ENCODE assay signal across 1 cellular context in the genomic region with DNA sequence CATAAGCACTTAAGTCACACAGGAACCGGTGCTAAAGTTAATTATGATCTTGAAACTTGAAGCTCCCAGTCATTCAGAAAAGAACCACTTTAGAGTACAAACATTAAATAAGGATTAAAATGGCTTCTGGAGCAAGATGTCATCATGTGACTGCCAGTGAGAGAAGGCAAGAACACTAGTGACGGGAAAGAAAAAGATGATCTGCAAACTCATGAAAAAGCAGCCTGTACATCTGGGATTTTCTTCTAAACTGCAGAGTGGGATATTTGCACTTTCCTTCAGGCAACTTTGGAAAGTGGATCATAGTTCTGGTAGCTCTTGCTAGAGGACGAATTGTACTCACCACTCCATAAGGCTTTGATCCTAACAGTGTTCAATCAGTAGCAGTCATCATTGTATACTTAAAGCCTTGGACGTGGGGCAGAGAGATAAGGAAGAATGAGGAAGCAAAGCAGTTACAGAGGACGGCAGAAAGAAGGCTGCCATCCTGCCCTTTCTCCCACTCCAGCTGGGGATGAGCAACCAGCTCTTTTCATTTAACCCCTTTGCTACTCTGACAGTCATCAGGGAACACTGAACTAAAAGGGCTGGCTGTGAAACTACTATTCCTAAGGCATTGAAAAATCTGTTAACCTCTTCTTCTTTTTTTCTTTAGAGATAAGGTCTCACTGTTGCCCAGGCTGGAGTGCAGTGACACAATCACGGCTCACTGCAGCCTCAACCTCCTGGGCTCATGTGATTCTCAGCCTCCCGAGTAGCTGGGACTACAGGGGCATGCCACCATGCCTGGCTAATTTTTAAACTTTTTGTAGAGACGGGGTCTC.
TF ChIP-seq lines count a peak whose summit lies in the region.

No MANE protein-coding gene starts in this region.

TF ChIP-seq in K562, 482 proteins besides CTCF, POLR2A, EP300 and RAD21 (continued from another document and continues in another):
- TF ChIP-seq, protein P1, sequence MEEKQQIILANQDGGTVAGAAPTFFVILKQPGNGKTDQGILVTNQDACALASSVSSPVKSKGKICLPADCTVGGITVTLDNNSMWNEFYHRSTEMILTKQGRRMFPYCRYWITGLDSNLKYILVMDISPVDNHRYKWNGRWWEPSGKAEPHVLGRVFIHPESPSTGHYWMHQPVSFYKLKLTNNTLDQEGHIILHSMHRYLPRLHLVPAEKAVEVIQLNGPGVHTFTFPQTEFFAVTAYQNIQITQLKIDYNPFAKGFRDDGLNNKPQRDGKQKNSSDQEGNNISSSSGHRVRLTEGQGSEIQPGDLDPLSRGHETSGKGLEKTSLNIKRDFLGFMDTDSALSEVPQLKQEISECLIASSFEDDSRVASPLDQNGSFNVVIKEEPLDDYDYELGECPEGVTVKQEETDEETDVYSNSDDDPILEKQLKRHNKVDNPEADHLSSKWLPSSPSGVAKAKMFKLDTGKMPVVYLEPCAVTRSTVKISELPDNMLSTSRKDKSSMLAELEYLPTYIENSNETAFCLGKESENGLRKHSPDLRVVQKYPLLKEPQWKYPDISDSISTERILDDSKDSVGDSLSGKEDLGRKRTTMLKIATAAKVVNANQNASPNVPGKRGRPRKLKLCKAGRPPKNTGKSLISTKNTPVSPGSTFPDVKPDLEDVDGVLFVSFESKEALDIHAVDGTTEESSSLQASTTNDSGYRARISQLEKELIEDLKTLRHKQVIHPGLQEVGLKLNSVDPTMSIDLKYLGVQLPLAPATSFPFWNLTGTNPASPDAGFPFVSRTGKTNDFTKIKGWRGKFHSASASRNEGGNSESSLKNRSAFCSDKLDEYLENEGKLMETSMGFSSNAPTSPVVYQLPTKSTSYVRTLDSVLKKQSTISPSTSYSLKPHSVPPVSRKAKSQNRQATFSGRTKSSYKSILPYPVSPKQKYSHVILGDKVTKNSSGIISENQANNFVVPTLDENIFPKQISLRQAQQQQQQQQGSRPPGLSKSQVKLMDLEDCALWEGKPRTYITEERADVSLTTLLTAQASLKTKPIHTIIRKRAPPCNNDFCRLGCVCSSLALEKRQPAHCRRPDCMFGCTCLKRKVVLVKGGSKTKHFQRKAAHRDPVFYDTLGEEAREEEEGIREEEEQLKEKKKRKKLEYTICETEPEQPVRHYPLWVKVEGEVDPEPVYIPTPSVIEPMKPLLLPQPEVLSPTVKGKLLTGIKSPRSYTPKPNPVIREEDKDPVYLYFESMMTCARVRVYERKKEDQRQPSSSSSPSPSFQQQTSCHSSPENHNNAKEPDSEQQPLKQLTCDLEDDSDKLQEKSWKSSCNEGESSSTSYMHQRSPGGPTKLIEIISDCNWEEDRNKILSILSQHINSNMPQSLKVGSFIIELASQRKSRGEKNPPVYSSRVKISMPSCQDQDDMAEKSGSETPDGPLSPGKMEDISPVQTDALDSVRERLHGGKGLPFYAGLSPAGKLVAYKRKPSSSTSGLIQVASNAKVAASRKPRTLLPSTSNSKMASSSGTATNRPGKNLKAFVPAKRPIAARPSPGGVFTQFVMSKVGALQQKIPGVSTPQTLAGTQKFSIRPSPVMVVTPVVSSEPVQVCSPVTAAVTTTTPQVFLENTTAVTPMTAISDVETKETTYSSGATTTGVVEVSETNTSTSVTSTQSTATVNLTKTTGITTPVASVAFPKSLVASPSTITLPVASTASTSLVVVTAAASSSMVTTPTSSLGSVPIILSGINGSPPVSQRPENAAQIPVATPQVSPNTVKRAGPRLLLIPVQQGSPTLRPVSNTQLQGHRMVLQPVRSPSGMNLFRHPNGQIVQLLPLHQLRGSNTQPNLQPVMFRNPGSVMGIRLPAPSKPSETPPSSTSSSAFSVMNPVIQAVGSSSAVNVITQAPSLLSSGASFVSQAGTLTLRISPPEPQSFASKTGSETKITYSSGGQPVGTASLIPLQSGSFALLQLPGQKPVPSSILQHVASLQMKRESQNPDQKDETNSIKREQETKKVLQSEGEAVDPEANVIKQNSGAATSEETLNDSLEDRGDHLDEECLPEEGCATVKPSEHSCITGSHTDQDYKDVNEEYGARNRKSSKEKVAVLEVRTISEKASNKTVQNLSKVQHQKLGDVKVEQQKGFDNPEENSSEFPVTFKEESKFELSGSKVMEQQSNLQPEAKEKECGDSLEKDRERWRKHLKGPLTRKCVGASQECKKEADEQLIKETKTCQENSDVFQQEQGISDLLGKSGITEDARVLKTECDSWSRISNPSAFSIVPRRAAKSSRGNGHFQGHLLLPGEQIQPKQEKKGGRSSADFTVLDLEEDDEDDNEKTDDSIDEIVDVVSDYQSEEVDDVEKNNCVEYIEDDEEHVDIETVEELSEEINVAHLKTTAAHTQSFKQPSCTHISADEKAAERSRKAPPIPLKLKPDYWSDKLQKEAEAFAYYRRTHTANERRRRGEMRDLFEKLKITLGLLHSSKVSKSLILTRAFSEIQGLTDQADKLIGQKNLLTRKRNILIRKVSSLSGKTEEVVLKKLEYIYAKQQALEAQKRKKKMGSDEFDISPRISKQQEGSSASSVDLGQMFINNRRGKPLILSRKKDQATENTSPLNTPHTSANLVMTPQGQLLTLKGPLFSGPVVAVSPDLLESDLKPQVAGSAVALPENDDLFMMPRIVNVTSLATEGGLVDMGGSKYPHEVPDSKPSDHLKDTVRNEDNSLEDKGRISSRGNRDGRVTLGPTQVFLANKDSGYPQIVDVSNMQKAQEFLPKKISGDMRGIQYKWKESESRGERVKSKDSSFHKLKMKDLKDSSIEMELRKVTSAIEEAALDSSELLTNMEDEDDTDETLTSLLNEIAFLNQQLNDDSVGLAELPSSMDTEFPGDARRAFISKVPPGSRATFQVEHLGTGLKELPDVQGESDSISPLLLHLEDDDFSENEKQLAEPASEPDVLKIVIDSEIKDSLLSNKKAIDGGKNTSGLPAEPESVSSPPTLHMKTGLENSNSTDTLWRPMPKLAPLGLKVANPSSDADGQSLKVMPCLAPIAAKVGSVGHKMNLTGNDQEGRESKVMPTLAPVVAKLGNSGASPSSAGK (IDR thresholded peaks at IDR 0.05) = no peak
- TF ChIP-seq MAFG (tag; conservative IDR thresholded peaks at IDR 0.05) = peak; percentile 68
- TF ChIP-seq NFE2 (IDR thresholded peaks at IDR 0.05; ENCODE audit: low read depth) = peak; percentile 70
- no peak; the same call in 1 of the 2 replicates for TF ChIP-seq ZNF263 (CRISPR knock-in tag; IDR thresholded peaks at IDR 0.05; ENCODE audit: borderline replicate concordance)
- peak; percentile 60; the same call in 1 of the 2 replicates for TF ChIP-seq RNF2 (IDR thresholded peaks at IDR 0.05)
- TF ChIP-seq CTBP1 (IDR thresholded peaks at IDR 0.05; ENCODE audit: borderline replicate concordance) = peak; percentile 93
- TF ChIP-seq, protein P2, sequence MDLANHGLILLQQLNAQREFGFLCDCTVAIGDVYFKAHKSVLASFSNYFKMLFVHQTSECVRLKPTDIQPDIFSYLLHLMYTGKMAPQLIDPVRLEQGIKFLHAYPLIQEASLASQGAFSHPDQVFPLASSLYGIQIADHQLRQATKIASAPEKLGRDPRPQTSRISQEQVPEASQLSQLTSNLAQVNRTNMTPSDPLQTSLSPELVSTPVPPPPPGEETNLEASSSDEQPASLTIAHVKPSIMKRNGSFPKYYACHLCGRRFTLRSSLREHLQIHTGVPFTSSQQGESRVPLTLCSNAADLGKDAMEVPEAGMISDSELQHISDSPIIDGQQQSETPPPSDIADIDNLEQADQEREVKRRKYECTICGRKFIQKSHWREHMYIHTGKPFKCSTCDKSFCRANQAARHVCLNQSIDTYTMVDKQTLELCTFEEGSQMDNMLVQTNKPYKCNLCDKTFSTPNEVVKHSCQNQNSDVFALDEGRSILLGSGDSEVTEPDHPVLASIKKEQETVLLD (IDR thresholded peaks at IDR 0.05) = peak; percentile 55; the same call in 1 of the 2 replicates
- peak in 1 of 2 experiments; percentile 58; a peak in 2 of 4 replicates for TF ChIP-seq TBL1XR1 (IDR thresholded peaks at IDR 0.05; ENCODE audit: low read length in 2 of 2)
- TF ChIP-seq BACH1 (tag; IDR thresholded peaks at IDR 0.05) = no peak
- no peak for TF ChIP-seq ZNF134 (CRISPR knock-in tag; conservative IDR thresholded peaks at IDR 0.05)
- TF ChIP-seq CBX8 (IDR thresholded peaks at IDR 0.05; ENCODE audit: borderline replicate concordance, extremely low read depth, low read depth, low read length, poor library complexity, severe bottlenecking) = no peak
- TF ChIP-seq MCM2 (IDR thresholded peaks at IDR 0.05; ENCODE audit: low read depth) = no peak
- TF ChIP-seq PML (IDR thresholded peaks at IDR 0.05; ENCODE audit: low read length) = 0 out of 2 replicates have a peak, but pooled peaks have one; percentile 27
- no peak for TF ChIP-seq ZNF696 (CRISPR knock-in tag; conservative IDR thresholded peaks at IDR 0.05)
- TF ChIP-seq HDAC6 (IDR thresholded peaks at IDR 0.05; ENCODE audit: low read depth, low read length) = no peak
- no peak for TF ChIP-seq ZFX (CRISPR knock-in tag; IDR thresholded peaks at IDR 0.05)
- TF ChIP-seq ZNF695 (CRISPR knock-in tag; IDR thresholded peaks at IDR 0.05) = no peak
- peak in 1 of 2 experiments; percentile 81; a peak in 2 of 4 replicates for TF ChIP-seq RCOR1 (IDR thresholded peaks at IDR 0.05; ENCODE audit: borderline replicate concordance in 1 of 2, low read depth in 2 of 2, low read length in 2 of 2)
- no peak for TF ChIP-seq NR4A1 (CRISPR knock-in tag; IDR thresholded peaks at IDR 0.05)
- 0 out of 2 replicates have a peak, but pooled peaks have one; percentile 21 for TF ChIP-seq NR4A1 (tag; IDR thresholded peaks at IDR 0.05)
- no peak for TF ChIP-seq ETV5 (CRISPR knock-in tag; IDR thresholded peaks at IDR 0.05; ENCODE audit: low read depth)
- TF ChIP-seq, protein P3, sequence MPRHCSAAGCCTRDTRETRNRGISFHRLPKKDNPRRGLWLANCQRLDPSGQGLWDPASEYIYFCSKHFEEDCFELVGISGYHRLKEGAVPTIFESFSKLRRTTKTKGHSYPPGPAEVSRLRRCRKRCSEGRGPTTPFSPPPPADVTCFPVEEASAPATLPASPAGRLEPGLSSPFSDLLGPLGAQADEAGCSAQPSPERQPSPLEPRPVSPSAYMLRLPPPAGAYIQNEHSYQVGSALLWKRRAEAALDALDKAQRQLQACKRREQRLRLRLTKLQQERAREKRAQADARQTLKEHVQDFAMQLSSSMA (CRISPR knock-in tag; IDR thresholded peaks at IDR 0.05) = no peak
- no peak for TF ChIP-seq NUFIP1 (IDR thresholded peaks at IDR 0.05; ENCODE audit: partially characterized antibody)
- no peak for TF ChIP-seq CHD1 (IDR thresholded peaks at IDR 0.05; ENCODE audit: low read length)
- no peak for TF ChIP-seq ZFP1 (CRISPR knock-in tag; IDR thresholded peaks at IDR 0.05)
- TF ChIP-seq TEAD4 (IDR thresholded peaks at IDR 0.05; ENCODE audit: low read length) = peak; percentile 84
- no peak for TF ChIP-seq TEAD4 (CRISPR knock-in tag; IDR thresholded peaks at IDR 0.05; ENCODE audit: borderline replicate concordance)
- TF ChIP-seq, protein P4, sequence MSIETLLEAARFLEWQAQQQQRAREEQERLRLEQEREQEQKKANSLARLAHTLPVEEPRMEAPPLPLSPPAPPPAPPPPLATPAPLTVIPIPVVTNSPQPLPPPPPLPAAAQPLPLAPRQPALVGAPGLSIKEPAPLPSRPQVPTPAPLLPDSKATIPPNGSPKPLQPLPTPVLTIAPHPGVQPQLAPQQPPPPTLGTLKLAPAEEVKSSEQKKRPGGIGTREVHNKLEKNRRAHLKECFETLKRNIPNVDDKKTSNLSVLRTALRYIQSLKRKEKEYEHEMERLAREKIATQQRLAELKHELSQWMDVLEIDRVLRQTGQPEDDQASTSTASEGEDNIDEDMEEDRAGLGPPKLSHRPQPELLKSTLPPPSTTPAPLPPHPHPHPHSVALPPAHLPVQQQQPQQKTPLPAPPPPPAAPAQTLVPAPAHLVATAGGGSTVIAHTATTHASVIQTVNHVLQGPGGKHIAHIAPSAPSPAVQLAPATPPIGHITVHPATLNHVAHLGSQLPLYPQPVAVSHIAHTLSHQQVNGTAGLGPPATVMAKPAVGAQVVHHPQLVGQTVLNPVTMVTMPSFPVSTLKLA (conservative IDR thresholded peaks at IDR 0.05) = no peak
- TF ChIP-seq TAL1 (IDR thresholded peaks at IDR 0.05) = peak; percentile 82
- 0 out of 2 replicates have a peak, but pooled peaks have one; percentile 55 for TF ChIP-seq ZNF311 (CRISPR knock-in tag; IDR thresholded peaks at IDR 0.05)
- no peak for TF ChIP-seq KAT8 (IDR thresholded peaks at IDR 0.05; ENCODE audit: low read depth)
- TF ChIP-seq MAFK (IDR thresholded peaks at IDR 0.05; ENCODE audit: low read length) = 0 out of 2 replicates have a peak, but pooled peaks have one; percentile 6
- TF ChIP-seq, protein P5, sequence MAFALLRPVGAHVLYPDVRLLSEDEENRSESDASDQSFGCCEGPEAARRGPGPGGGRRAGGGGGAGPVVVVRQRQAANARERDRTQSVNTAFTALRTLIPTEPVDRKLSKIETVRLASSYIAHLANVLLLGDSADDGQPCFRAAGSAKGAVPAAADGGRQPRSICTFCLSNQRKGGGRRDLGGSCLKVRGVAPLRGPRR (CRISPR knock-in tag; IDR thresholded peaks at IDR 0.05) = no peak
- TF ChIP-seq HDAC2 (IDR thresholded peaks at IDR 0.05) = peak; percentile 81; the same call in 1 of the 2 replicates
- TF ChIP-seq, protein P6, sequence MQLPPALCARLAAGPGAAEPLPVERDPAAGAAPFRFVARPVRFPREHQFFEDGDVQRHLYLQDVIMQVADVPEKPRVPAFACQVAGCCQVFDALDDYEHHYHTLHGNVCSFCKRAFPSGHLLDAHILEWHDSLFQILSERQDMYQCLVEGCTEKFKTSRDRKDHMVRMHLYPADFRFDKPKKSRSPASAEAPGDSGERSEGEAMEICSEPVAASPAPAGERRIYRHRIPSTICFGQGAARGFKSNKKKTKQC (CRISPR knock-in tag; IDR thresholded peaks at IDR 0.05) = no peak
- no peak for TF ChIP-seq TCFL5 (CRISPR knock-in tag; conservative IDR thresholded peaks at IDR 0.05)
- TF ChIP-seq ETV1 (tag; conservative IDR thresholded peaks at IDR 0.05; ENCODE audit: low read depth) = 0 out of 2 replicates have a peak, but pooled peaks have one; percentile 14
- peak; percentile 79 for TF ChIP-seq CXXC5 (CRISPR knock-in tag; IDR thresholded peaks at IDR 0.05)
- TF ChIP-seq, protein P7, sequence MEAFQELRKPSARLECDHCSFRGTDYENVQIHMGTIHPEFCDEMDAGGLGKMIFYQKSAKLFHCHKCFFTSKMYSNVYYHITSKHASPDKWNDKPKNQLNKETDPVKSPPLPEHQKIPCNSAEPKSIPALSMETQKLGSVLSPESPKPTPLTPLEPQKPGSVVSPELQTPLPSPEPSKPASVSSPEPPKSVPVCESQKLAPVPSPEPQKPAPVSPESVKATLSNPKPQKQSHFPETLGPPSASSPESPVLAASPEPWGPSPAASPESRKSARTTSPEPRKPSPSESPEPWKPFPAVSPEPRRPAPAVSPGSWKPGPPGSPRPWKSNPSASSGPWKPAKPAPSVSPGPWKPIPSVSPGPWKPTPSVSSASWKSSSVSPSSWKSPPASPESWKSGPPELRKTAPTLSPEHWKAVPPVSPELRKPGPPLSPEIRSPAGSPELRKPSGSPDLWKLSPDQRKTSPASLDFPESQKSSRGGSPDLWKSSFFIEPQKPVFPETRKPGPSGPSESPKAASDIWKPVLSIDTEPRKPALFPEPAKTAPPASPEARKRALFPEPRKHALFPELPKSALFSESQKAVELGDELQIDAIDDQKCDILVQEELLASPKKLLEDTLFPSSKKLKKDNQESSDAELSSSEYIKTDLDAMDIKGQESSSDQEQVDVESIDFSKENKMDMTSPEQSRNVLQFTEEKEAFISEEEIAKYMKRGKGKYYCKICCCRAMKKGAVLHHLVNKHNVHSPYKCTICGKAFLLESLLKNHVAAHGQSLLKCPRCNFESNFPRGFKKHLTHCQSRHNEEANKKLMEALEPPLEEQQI (IDR thresholded peaks at IDR 0.05) = no peak
- no peak for TF ChIP-seq GABPA (tag; conservative IDR thresholded peaks at IDR 0.05; ENCODE audit: low read depth)
